Comparison of ENCODE assay signal across 8 cellular contexts in genomic region chr17:58513913-58514794, GRCh38. TPM values are rescaled to one million over a fixed set of nuclear protein-coding genes. Genes with fewer than 3 reads are reported as not detected.
DNase-seq lines count a peak whose midpoint lies in the region; ATAC-seq and TF ChIP-seq lines count a peak whose summit lies in the region.

MTMR4 (minus strand) TSS chr17:58514638; CDS start chr17:58514407, 231 bp downstream.

- peak; percentile 26 for TF ChIP-seq EP300 in neural cell (conservative IDR thresholded peaks at IDR 0.05; ENCODE audit: poor library complexity, severe bottlenecking)

- H3K4me3 Mint-ChIP-seq in stimulated activated naive CD8-positive, alpha-beta T cell treated with anti-CD3 and anti-CD28 coated beads, Interleukin-15, Interleukin-2, amounts not matched to agents 100 ng/mL and 50 ng/mL, for 24 hours = peak within 1 kb of the TSS; percentile 95

- DNase-seq in GM12865 (ENCODE audit: low read depth) (peak; percentile 83), SHP77 treated with DMSO at 0.1 percent for 48 hours (lab: John Stamatoyannopoulos, UW) (peak; percentile 36), activated gamma-delta T cell treated with Interleukin-2 at 50 U/mL for 16 hours (peak; percentile 61), foreskin keratinocyte (peak; percentile 26 to 38)

- ATAC-seq in foreskin keratinocyte (peak; percentile 31), HG02970 (IDR thresholded peaks at IDR 0.05; ENCODE audit: low FRiP score, unreplicated experiment) (no peak)

- H3K4me1 ChIP-seq in Loucy (ENCODE audit: insufficient read depth, low read length, poor library complexity, severe bottlenecking) (peaks cover 37% of the 10 kb centered on the region), foreskin keratinocyte (peaks cover 5% of the 10 kb centered on the region)

- peaks cover 64% of the 10 kb centered on the region for H3K4me1 Mint-ChIP-seq in stimulated activated naive CD8-positive, alpha-beta T cell treated with anti-CD3 and anti-CD28 coated beads, Interleukin-15, Interleukin-2, amounts not matched to agents 100 ng/mL and 50 ng/mL, for 24 hours (ENCODE audit: low read depth)

- H3K27ac Mint-ChIP-seq in stimulated activated naive CD8-positive, alpha-beta T cell treated with anti-CD3 and anti-CD28 coated beads, Interleukin-15, Interleukin-2, amounts not matched to agents 100 ng/mL and 50 ng/mL, for 24 hours = peak within 1 kb of the TSS; percentile 93

- H3K27me3 ChIP-seq in Loucy (ENCODE audit: insufficient read depth, low read length, poor library complexity, severe bottlenecking) (no peaks in the 10 kb centered on the region), foreskin keratinocyte (no peaks in the 10 kb centered on the region), neural cell (ENCODE audit: insufficient read depth, low read depth, low read length) (no peaks in the 10 kb centered on the region)

- H3K9me2 ChIP-seq in Loucy (replicated peaks; ENCODE audit: low read depth, low read length) (no peaks in the 10 kb centered on the region), neural cell (ENCODE audit: insufficient read depth, low read length) (no peaks in the 10 kb centered on the region)

- peaks cover 4% of the 10 kb centered on the region for H3K27me3 Mint-ChIP-seq in stimulated activated naive CD8-positive, alpha-beta T cell treated with anti-CD3 and anti-CD28 coated beads, Interleukin-15, Interleukin-2, amounts not matched to agents 100 ng/mL and 50 ng/mL, for 24 hours

- H3K4me2 ChIP-seq in Loucy (ENCODE audit: low read depth, low read length, poor library complexity, severe bottlenecking) (peak within 1 kb of the TSS; percentile 100), neural cell (ENCODE audit: low read length) (peak within 1 kb of the TSS; percentile 76)

- H3F3A ChIP-seq in Loucy (ENCODE audit: low read depth) (peaks cover 7% of the 10 kb centered on the region), neural cell (ENCODE audit: insufficient read depth, low read length, poor library complexity, severe bottlenecking) (no peaks in the 10 kb centered on the region)

- H3K9me3 Mint-ChIP-seq in stimulated activated naive CD8-positive, alpha-beta T cell treated with anti-CD3 and anti-CD28 coated beads, Interleukin-15, Interleukin-2, amounts not matched to agents 100 ng/mL and 50 ng/mL, for 24 hours = no peaks in the 10 kb centered on the region

- H4K20me1 ChIP-seq in Loucy (ENCODE audit: insufficient read depth, low read length, poor library complexity, severe bottlenecking) (peaks cover 14% of the 10 kb centered on the region), neural cell (ENCODE audit: insufficient read depth) (no peaks in the 10 kb centered on the region)

- H3K27ac ChIP-seq in foreskin keratinocyte (peak within 1 kb of the TSS; percentile 46), neural cell (ENCODE audit: low read length) (peak within 1 kb of the TSS; percentile 95)

- H3K9ac ChIP-seq in Loucy (ENCODE audit: low read depth, low read length, poor library complexity, severe bottlenecking) (peak within 1 kb of the TSS; percentile 84), neural cell (ENCODE audit: low read length) (peak within 1 kb of the TSS; percentile 93)

- H3K4me3 ChIP-seq in GM12865 (ENCODE audit: low read depth, low read length) (peak within 1 kb of the TSS; percentile 86), Loucy (ENCODE audit: low read length, poor library complexity, severe bottlenecking) (peak within 1 kb of the TSS; percentile 79), neural cell (ENCODE audit: low read length) (peak within 1 kb of the TSS; percentile 99)

- peaks cover 48% of the 10 kb centered on the region for H3K36me3 Mint-ChIP-seq in stimulated activated naive CD8-positive, alpha-beta T cell treated with anti-CD3 and anti-CD28 coated beads, Interleukin-15, Interleukin-2, amounts not matched to agents 100 ng/mL and 50 ng/mL, for 24 hours (ENCODE audit: low read depth)

- H3K79me2 ChIP-seq in Loucy (ENCODE audit: insufficient read depth, low read length) (peaks cover 43% of the 10 kb centered on the region), neural cell (replicated peaks; ENCODE audit: insufficient read depth, low read length) (peaks cover 50% of the 10 kb centered on the region)

- no peak for TF ChIP-seq CTCF in GM12865 (IDR thresholded peaks at IDR 0.05; ENCODE audit: insufficient read depth, low read depth, low read length, missing control alignments)
- no peak for TF ChIP-seq CTCF in Loucy (conservative IDR thresholded peaks at IDR 0.05; ENCODE audit: low read length)
- no peak for TF ChIP-seq CTCF in foreskin keratinocyte (conservative IDR thresholded peaks at IDR 0.05)
- TF ChIP-seq CTCF in neural cell (IDR thresholded peaks at IDR 0.05; ENCODE audit: poor library complexity, severe bottlenecking) = no peak

- no peak for TF ChIP-seq RAD21 in neural cell (conservative IDR thresholded peaks at IDR 0.05)

- H3K36me3 ChIP-seq in Loucy (ENCODE audit: insufficient read depth, low read length) = peaks cover 23% of the 10 kb centered on the region; the same call in 1 of the 2 replicates
- H3K36me3 ChIP-seq in neural cell (ENCODE audit: insufficient read depth, low read length) = peaks cover 9% of the 10 kb centered on the region

- H2AFZ ChIP-seq in Loucy (ENCODE audit: low read length) (peak within 1 kb of the TSS; percentile 57), neural cell (ENCODE audit: low read depth, low read length) (peak within 1 kb of the TSS; percentile 49)

- H3K9me3 ChIP-seq in Loucy (ENCODE audit: insufficient read depth, low read depth, low read length) = no peaks in the 10 kb centered on the region
- H3K9me3 ChIP-seq in neural cell (ENCODE audit: low read length) = no peaks in the 10 kb centered on the region

TF ChIP-seq in neural cell, 6 proteins besides CTCF, POLR2A, EP300 and RAD21:
- TF ChIP-seq POLR2AphosphoS5 (IDR thresholded peaks at IDR 0.05) (peak; percentile 70), SMC3 (conservative IDR thresholded peaks at IDR 0.05; ENCODE audit: poor library complexity) (no peak), EZH2 (IDR thresholded peaks at IDR 0.05; ENCODE audit: borderline replicate concordance, insufficient read depth, low read length, poor library complexity, severe bottlenecking) (no peak), MXI1 (conservative IDR thresholded peaks at IDR 0.05; ENCODE audit: poor library complexity, severe bottlenecking) (peak; percentile 79), TAF1 (IDR thresholded peaks at IDR 0.05; ENCODE audit: low read depth) (no peak)
- TF ChIP-seq, protein P1, sequence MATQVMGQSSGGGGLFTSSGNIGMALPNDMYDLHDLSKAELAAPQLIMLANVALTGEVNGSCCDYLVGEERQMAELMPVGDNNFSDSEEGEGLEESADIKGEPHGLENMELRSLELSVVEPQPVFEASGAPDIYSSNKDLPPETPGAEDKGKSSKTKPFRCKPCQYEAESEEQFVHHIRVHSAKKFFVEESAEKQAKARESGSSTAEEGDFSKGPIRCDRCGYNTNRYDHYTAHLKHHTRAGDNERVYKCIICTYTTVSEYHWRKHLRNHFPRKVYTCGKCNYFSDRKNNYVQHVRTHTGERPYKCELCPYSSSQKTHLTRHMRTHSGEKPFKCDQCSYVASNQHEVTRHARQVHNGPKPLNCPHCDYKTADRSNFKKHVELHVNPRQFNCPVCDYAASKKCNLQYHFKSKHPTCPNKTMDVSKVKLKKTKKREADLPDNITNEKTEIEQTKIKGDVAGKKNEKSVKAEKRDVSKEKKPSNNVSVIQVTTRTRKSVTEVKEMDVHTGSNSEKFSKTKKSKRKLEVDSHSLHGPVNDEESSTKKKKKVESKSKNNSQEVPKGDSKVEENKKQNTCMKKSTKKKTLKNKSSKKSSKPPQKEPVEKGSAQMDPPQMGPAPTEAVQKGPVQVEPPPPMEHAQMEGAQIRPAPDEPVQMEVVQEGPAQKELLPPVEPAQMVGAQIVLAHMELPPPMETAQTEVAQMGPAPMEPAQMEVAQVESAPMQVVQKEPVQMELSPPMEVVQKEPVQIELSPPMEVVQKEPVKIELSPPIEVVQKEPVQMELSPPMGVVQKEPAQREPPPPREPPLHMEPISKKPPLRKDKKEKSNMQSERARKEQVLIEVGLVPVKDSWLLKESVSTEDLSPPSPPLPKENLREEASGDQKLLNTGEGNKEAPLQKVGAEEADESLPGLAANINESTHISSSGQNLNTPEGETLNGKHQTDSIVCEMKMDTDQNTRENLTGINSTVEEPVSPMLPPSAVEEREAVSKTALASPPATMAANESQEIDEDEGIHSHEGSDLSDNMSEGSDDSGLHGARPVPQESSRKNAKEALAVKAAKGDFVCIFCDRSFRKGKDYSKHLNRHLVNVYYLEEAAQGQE (IDR thresholded peaks at IDR 0.05; ENCODE audit: borderline replicate concordance) = no peak

RNA-seq across cellular contexts. Expression of gene MTMR4, which starts in this region (rescaled TPM):
- 32.2 and 32.9 TPM in 2 replicates for total RNA-seq in foreskin keratinocyte
- polyA plus RNA-seq in foreskin keratinocyte = 5.6 and 6.7 TPM in 2 replicates
- 124 and 137 TPM in 2 replicates for polyA plus RNA-seq in neural cell
- 214 and 230 TPM in 2 replicates for polyA minus RNA-seq in neural cell

Comparison
In these comparisons a context has a peak if more than half of its experiments do, and no peak if none do; other contexts are left out.
1. RNA of gene MTMR4 (polyA plus RNA-seq): 124 to 137 TPM in neural cell; 5.6 to 6.7 TPM in foreskin keratinocyte; every median in the first group is over 10 times any median in the second.
2. DNase-seq: peak in every context shown above with its lines; median percentile 83 in GM12865; 61 in activated gamma-delta T cell treated with Interleukin-2 at 50 U/mL for 16 hours; 36 in SHP77 treated with DMSO at 0.1 percent for 48 hours; 32 in foreskin keratinocyte.
3. Peak in every context shown above with its lines, with median percentiles within 50 percentile points of each other: H3K4me3 ChIP-seq.